In genomic region chr19:12636631-12637030, GRCh38 we compare ENCODE assay signal across 16 cellular contexts. TPM values are rescaled to one million over a fixed set of nuclear protein-coding genes. Genes with fewer than 3 reads are reported as not detected.
DNase-seq lines count a peak whose midpoint lies in the region; ATAC-seq, FAIRE-seq and TF ChIP-seq lines count a peak whose summit lies in the region.
"Had no signal": no experiment of that assay in that cellular context is flagged by ENCODE, and none has a peak within 500 bp of the region (broad histone marks: within the 10 kb centered on the region; RNA-seq: fewer than 3 reads in every experiment).

No MANE protein-coding gene starts in this region.

- TF ChIP-seq CTCF in upper lobe of left lung (IDR thresholded peaks at IDR 0.05) = no peak

- TF ChIP-seq EP300 in upper lobe of left lung (IDR thresholded peaks at IDR 0.05) = no peak

- no peak overlapping the region for H3K4me3 ChIP-seq in upper lobe of left lung
- H3K4me3 ChIP-seq: BLaER1 treated with 17β-estradiol and CSF1 and Interleukin-3, amounts not matched to agents 10 nM and 100 nM; HAP-1 had no signal

- no peak for TF ChIP-seq POLR2A in GM12892 (IDR thresholded peaks at IDR 0.05; ENCODE audit: low read depth, low read length)
- no peak for TF ChIP-seq POLR2A in upper lobe of left lung (IDR thresholded peaks at IDR 0.05)

- peaks cover 0 to 7% (median 0%) of the 10 kb centered on the region in 4 donors for H3K36me3 ChIP-seq in upper lobe of left lung
- H3K36me3 ChIP-seq: HAP-1 had no signal

- intact Hi-C loops in left ventricle myocardium superior (cut with micrococcal nuclease) (no loop called here), left cardiac atrium (cut with DNase I) (no loop called here)

- DNase-seq in NCI-H146 (lab: John Stamatoyannopoulos, UW) (peak; percentile 28), NCI-H146 treated with DMSO at 0.1 percent for 48 hours (lab: John Stamatoyannopoulos, UW; ENCODE audit: unreplicated experiment) (no peak), left ventricle myocardium superior (peak; percentile 9), left cardiac atrium (no peak), left kidney (ENCODE audit: low read depth, low spot score) (peak; percentile 24), hypothalamus (lab: John Stamatoyannopoulos, UW) (no peak), GM12892 (ENCODE audit: insufficient read length) (no peak), upper lobe of left lung (no peak)
- DNase-seq: 8988T; AML-193; CD4-positive, CD25-positive, alpha-beta regulatory T cell; DND-41; GF-D8 had no signal

- no peak for FAIRE-seq in GM12892 (lab: Jason Lieb, UNC)
- FAIRE-seq: H1 had no signal

- WGBS in upper lobe of left lung, 2 donors = 85 to 94% methylated on average over 11 to 13 of the region's 13 CpGs

- no peak overlapping the region for H3K27ac ChIP-seq in upper lobe of left lung
- H3K27ac ChIP-seq: BLaER1 treated with 17β-estradiol and CSF1 and Interleukin-3, amounts not matched to agents 10 nM and 100 nM had no signal

- H3K9me3 ChIP-seq in upper lobe of left lung = no peaks in the 10 kb centered on the region
- H3K9me3 ChIP-seq: BLaER1 treated with 17β-estradiol and CSF1 and Interleukin-3, amounts not matched to agents 10 nM and 100 nM; HAP-1 had no signal

- no peak for ATAC-seq in left ventricle myocardium superior
- ATAC-seq in left cardiac atrium = no peak
- no peak for ATAC-seq in upper lobe of left lung (ENCODE audit: low FRiP score in 2 of 2)

- H3K4me1 ChIP-seq in upper lobe of left lung = peaks cover 6 to 10% (median 6%) of the 10 kb centered on the region in 4 donors
- H3K4me1 ChIP-seq: HAP-1 had no signal

- H3K27me3 ChIP-seq in upper lobe of left lung = no peaks in the 10 kb centered on the region
- H3K27me3 ChIP-seq: BLaER1 treated with 17β-estradiol and CSF1 and Interleukin-3, amounts not matched to agents 10 nM and 100 nM had no signal

RNA-seq across cellular contexts. Expression of gene ZNF791, which starts 25.9 kb away (rescaled TPM):
- 15.5 TPM for total RNA-seq in left ventricle myocardium superior
- 10 to 100 TPM; 18.9 to 21.5 TPM for total RNA-seq in left cardiac atrium
- 14.6 TPM for polyA plus RNA-seq in GM12892 (2012; ENCODE audit: missing spikeins)
- total RNA-seq in upper lobe of left lung = 10 to 100 TPM; 12.6 to 29.3 (median 21.9) TPM

RNA-seq across cellular contexts. Expression of gene ZNF490, which starts 26.0 kb away (rescaled TPM):
- total RNA-seq in left ventricle myocardium superior = 5.1 TPM
- total RNA-seq in left cardiac atrium = 1 to 10 TPM; 4.1 to 4.4 TPM
- 4.5 TPM for polyA plus RNA-seq in GM12892 (2012; ENCODE audit: missing spikeins)
- total RNA-seq in upper lobe of left lung = 10 to 100 TPM in 2 of 6 donors, 1 to 10 TPM in 4; 4.3 to 11.6 (median 9.0) TPM

RNA-seq across cellular contexts. Expression of gene MAN2B1, which starts 29.9 kb away (rescaled TPM):
- 32.5 TPM for total RNA-seq in left ventricle myocardium superior
- total RNA-seq in left cardiac atrium = 10 to 100 TPM; 42.1 to 55.8 TPM
- 74.6 TPM for polyA plus RNA-seq in GM12892 (2012; ENCODE audit: missing spikeins)
- total RNA-seq in upper lobe of left lung = 100 to 1,000 TPM in 5 of 6 donors, 10 to 100 TPM in 1; 56.8 to 299 (median 121) TPM

RNA-seq across cellular contexts. Expression of gene WDR83, which starts 30.0 kb away (rescaled TPM):
- 8.7 TPM for total RNA-seq in left ventricle myocardium superior
- total RNA-seq in left cardiac atrium = 1 to 10 TPM; 7.8 to 8.0 TPM
- 7.8 TPM for polyA plus RNA-seq in GM12892 (2012; ENCODE audit: missing spikeins)
- total RNA-seq in upper lobe of left lung = 10 to 100 TPM in 2 of 6 donors, 1 to 10 TPM in 4; 6.1 to 12.9 (median 8.4) TPM

RNA-seq across cellular contexts. Expression of gene DHPS, which starts 45.0 kb away (rescaled TPM):
- total RNA-seq in left ventricle myocardium superior (60.2 TPM), left cardiac atrium (10 to 100 TPM; 38.4 to 51.9 TPM), upper lobe of left lung (100 to 1,000 TPM in 2 of 6 donors, 10 to 100 TPM in 4; 71.6 to 190 (median 94.3) TPM)
- polyA plus RNA-seq in GM12892 (2012; ENCODE audit: missing spikeins) = 71.1 TPM

Comparison
In these comparisons a context has a peak if more than half of its experiments do, and no peak if none do; other contexts are left out.
1. DNase-seq: peak in NCI-H146 (single experiment), left ventricle myocardium superior (single experiment) and left kidney (single experiment); none in NCI-H146 treated with DMSO at 0.1 percent for 48 hours (single experiment), left cardiac atrium (single experiment), hypothalamus (0 of 51), GM12892 (single experiment) and upper lobe of left lung (0 of 2).